8 cellular contexts compared by ENCODE assay signal in the genomic region with DNA sequence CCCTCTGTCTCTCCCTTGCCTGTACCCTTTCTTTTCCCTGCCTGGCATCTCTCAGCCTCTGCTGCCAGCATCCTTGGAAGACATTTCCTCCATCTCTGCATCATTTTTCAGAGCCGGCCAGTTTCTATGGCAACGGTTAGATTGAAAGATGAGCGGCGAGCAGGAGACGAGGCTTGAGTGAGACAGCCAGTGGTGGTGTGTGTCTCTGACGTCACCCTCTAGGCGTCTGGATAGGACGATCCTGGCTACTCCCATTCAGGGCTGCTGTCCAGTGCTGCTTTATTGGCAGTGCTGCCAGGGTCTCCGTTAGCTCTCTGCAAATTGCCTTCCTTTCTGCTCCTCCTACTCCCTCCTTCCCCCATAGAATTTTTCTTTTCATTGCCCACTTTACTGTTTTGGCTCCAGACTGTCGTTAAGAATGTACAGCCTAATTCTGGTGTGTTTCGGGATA. TPM values are rescaled to one million over a fixed set of nuclear protein-coding genes. Genes with fewer than 3 reads are reported as not detected.
A peak's percentile ranks its signal among the peaks of the same experiment; 100 is the strongest.
DNase-seq lines count a peak whose midpoint lies in the region; ATAC-seq and TF ChIP-seq lines count a peak whose summit lies in the region.

No MANE protein-coding gene starts in this region.

- no peak overlapping the region for H2BK5ac ChIP-seq in H9 (ENCODE audit: insufficient read length, low read length)

- no CpG with 5 or more reads among the region's 11 CpGs for WGBS in H9 (ENCODE audit: extremely low coverage, insufficient read length, low lambda C conversion rate)

- H3K27me3 ChIP-seq in H9 (ENCODE audit: insufficient read depth, low read length) (no peaks in the 10 kb centered on the region), gastrocnemius medialis (no peaks in the 10 kb centered on the region)

- no peak overlapping the region for H4K91ac ChIP-seq in H9 (ENCODE audit: insufficient read length, low read depth, low read length)

- TF ChIP-seq CTCF in H9 (conservative IDR thresholded peaks at IDR 0.05) (no peak), gastrocnemius medialis (IDR thresholded peaks at IDR 0.05 in 4 of 5, conservative IDR thresholded peaks at IDR 0.05 in 1 of 5) (no peak)

- no peak overlapping the region for H3K9ac ChIP-seq in H9 (ENCODE audit: extremely low read depth, insufficient read length, low read length)

- H3K9me3 Mint-ChIP-seq in H9, result no peaks in the 10 kb centered on the region

- H3K4me2 ChIP-seq in H9 (ENCODE audit: insufficient read depth, insufficient read length, low read length), result no peak overlapping the region

- H2BK120ac ChIP-seq in H9 (ENCODE audit: low read depth, low read length, poor library complexity, severe bottlenecking), result no peak overlapping the region

- in situ Hi-C loops in gastrocnemius medialis (cut with MboI; ENCODE audit: low sequenced_read_pairs in 4 of 4), result no loop called here

- H3K27me3 Mint-ChIP-seq in H9 (ENCODE audit: low read depth), result no peaks in the 10 kb centered on the region

- no peak overlapping the region for H3K56ac ChIP-seq in H9 (ENCODE audit: insufficient read length, low read depth, low read length)

- no peak overlapping the region for H3K23ac ChIP-seq in H9 (ENCODE audit: insufficient read length, low read depth, low read length)

- no peak overlapping the region for H2AK5ac ChIP-seq in H9 (ENCODE audit: insufficient read length, low read length)

- H3K4me1 ChIP-seq in H9 (ENCODE audit: insufficient read depth, low read length) (no peaks in the 10 kb centered on the region), gastrocnemius medialis (peaks cover 47 to 57% of the 10 kb centered on the region in 2 donors)

- H2BK20ac ChIP-seq in H9 (ENCODE audit: low read depth, low read length, poor library complexity, severe bottlenecking), result no peak overlapping the region

- TF ChIP-seq POLR2A in gastrocnemius medialis (IDR thresholded peaks at IDR 0.05), result no peak

- peaks cover 3% of the 10 kb centered on the region for H4K20me1 ChIP-seq in H9 (ENCODE audit: control insufficient read depth, insufficient read depth, insufficient read length)

- H3K79me2 ChIP-seq in H9 (ENCODE audit: insufficient read depth, low read length), result peaks cover 2% of the 10 kb centered on the region; the same call in 1 of the 2 replicates

- DNase-seq in H9 (peak; percentile 92), amygdala (lab: John Stamatoyannopoulos, UW) (peak in 53 of 56 donors; percentile 33 to 98 (median 90)), hippocampal formation (lab: John Stamatoyannopoulos, UW) (peak; percentile 87 to 96), gastrocnemius medialis (peak; percentile 69 to 78), HuH-7 (ENCODE audit: low spot score) (no peak)
- no peak for DNase-seq in stimulated activated CD4-positive, alpha-beta T cell treated with anti-CD3 and anti-CD28 coated beads, Interleukin-15, amount 100 ng/mL, for 24 hours
- no peak for DNase-seq in activated T-cell treated with anti-CD3 and anti-CD28 coated beads, Interleukin-2, amount 50 U/mL, for 1 hour

- peak overlapping the region in 3 of 4 donors; percentile 17 to 31 (median 19) for H3K4me3 ChIP-seq in gastrocnemius medialis

- no peak overlapping the region for H2BK15ac ChIP-seq in H9 (ENCODE audit: low read depth, low read length)

- no peaks in the 10 kb centered on the region for H3K36me3 Mint-ChIP-seq in H9 (ENCODE audit: insufficient read depth in 1 of 3, low read depth in 3 of 3)

- no peak overlapping the region for H2BK12ac ChIP-seq in H9 (ENCODE audit: insufficient read length, low read depth, low read length)

- intact Hi-C loops in gastrocnemius medialis (cut with DNase I; ENCODE audit: low total_unique reads), result no loop called here

- no peak overlapping the region for H4K8ac ChIP-seq in H9 (replicated peaks; ENCODE audit: insufficient read length, low read depth, low read length)

- H3K14ac ChIP-seq in H9 (ENCODE audit: insufficient read depth, low read length), result no peak overlapping the region

- no peaks in the 10 kb centered on the region for H3K23me2 ChIP-seq in H9 (ENCODE audit: insufficient read length, low read depth, low read length, poor library complexity, severe bottlenecking)

- H3K4ac ChIP-seq in H9 (ENCODE audit: low read depth, low read length), result no peak overlapping the region

- H3K79me1 ChIP-seq in H9 (ENCODE audit: insufficient read depth, low read depth, low read length, poor library complexity, severe bottlenecking), result peaks cover 2% of the 10 kb centered on the region

- H3K36me3 ChIP-seq in gastrocnemius medialis, result no peaks in the 10 kb centered on the region

- H3T11ph ChIP-seq in H9 (ENCODE audit: low read length), result no peak overlapping the region

- H3K27ac ChIP-seq in H9 (ENCODE audit: insufficient read length, low read depth, low read length) (no peak overlapping the region), gastrocnemius medialis (peak overlapping the region in 2 of 4 donors; percentile 17 to 20)

- no peak overlapping the region for H4K5ac ChIP-seq in H9 (ENCODE audit: insufficient read length, low read depth, low read length)

- H2AFZ ChIP-seq in H9 (ENCODE audit: low read length), result no peak overlapping the region

- H3K4me3 Mint-ChIP-seq in H9, result no peak overlapping the region

- H3K9me3 ChIP-seq in H9 (ENCODE audit: control insufficient read depth, low read depth, low read length) (no peaks in the 10 kb centered on the region), gastrocnemius medialis (no peaks in the 10 kb centered on the region)

- H3K27ac Mint-ChIP-seq in H9, result peak overlapping the region in 2 of 3 experiments; percentile 28 to 58; a peak in 1 of 7 replicates

- peak; percentile 97 to 99 for ATAC-seq in gastrocnemius medialis
- no peak for ATAC-seq in GM21360 (IDR thresholded peaks at IDR 0.05; ENCODE audit: unreplicated experiment)

- no peak overlapping the region for H3K18ac ChIP-seq in H9 (ENCODE audit: insufficient read length, low read depth, low read length)

- peaks cover 14 to 17% of the 10 kb centered on the region in 2 experiments for H3K4me1 Mint-ChIP-seq in H9

RNA-seq across cellular contexts. Expression of a gene that starts 57.9 kb away (rescaled TPM):
- total RNA-seq in H9 (2021) (30.6 and 34.2 TPM in 2 replicates), gastrocnemius medialis (100 to 1,000 TPM in 2 of 4 donors, 10 to 100 TPM in 2; 59.5 to 109 (median 98.6) TPM)

Comparison
In these comparisons a context has a peak if more than half of its experiments do, and no peak if none do; other contexts are left out.
1. DNase-seq: peak in H9 (single experiment), amygdala (53 of 56), hippocampal formation (2 of 2) and gastrocnemius medialis (2 of 2); none in stimulated activated CD4-positive, alpha-beta T cell treated with anti-CD3 and anti-CD28 coated beads, Interleukin-15, amount 100 ng/mL, for 24 hours (single experiment), activated T-cell treated with anti-CD3 and anti-CD28 coated beads, Interleukin-2, amount 50 U/mL, for 1 hour (single experiment) and HuH-7 (single experiment).